8 cellular contexts compared by ENCODE assay signal in the genomic region with DNA sequence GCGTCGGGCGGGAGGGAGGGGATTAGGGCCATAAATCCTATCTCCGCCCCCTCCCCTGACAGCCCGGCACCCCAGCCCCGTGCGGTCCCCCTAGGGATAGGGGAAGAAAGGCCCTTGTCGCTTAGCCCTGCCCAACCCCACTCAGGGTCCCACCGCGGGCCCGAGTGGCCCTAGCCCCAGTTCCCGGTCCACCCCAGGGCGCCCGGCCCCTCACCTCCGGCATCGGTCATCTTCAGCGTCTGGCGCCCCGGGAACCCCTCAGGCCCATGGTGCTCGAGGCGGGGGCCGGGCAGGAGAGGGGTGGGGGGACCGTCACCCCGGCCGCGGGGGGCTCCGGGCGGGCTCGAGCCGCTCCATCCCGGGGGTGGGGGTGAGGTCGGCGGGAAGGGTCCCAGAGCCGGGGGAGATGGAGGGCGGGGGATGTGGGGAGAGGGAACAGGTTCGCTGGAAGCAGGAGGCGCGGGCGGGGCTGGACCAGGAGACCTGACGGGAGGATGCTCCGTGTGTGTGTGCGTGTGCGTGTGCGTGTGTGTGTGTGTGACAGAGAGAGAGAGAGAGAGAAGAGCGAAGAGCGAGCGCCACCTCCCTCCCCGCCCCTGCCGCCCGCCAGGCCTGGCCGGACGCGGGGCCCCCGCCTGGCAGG. TPM values are rescaled to one million over a fixed set of nuclear protein-coding genes. Genes with fewer than 3 reads are reported as not detected.
DNase-seq lines count a peak whose midpoint lies in the region; ATAC-seq, FAIRE-seq and TF ChIP-seq lines count a peak whose summit lies in the region.

No MANE protein-coding gene starts in this region.

- no peaks in the 10 kb centered on the region for H3K79me2 ChIP-seq in smooth muscle cell (ENCODE audit: low read depth)

- 1% methylated on average over 21 of the region's 54 CpGs for WGBS in smooth muscle cell (ENCODE audit: low lambda C conversion rate)

- FAIRE-seq in D721Med (lab: Jason Lieb, UNC), result no peak

- H3K4me3 ChIP-seq in MG63 (no peak overlapping the region), left ventricle myocardium inferior (peak overlapping the region; percentile 66), smooth muscle cell (peak overlapping the region; percentile 67)

- H3K4me1 ChIP-seq in left ventricle myocardium inferior (peaks cover 52% of the 10 kb centered on the region), smooth muscle cell (ENCODE audit: low read depth) (peaks cover 21% of the 10 kb centered on the region)

- peak overlapping the region; percentile 90 for H3K9ac ChIP-seq in smooth muscle cell (ENCODE audit: low read depth)

- H2AFZ ChIP-seq in smooth muscle cell (ENCODE audit: low read depth), result no peak overlapping the region

- no peaks in the 10 kb centered on the region for H3K9me3 ChIP-seq in MG63
- H3K9me3 ChIP-seq in left ventricle myocardium inferior (replicated peaks), result no peaks in the 10 kb centered on the region
- H3K9me3 ChIP-seq in smooth muscle cell (replicated peaks; ENCODE audit: low read depth), result no peaks in the 10 kb centered on the region

- peaks cover 13% of the 10 kb centered on the region for H4K20me1 ChIP-seq in smooth muscle cell (ENCODE audit: low read depth)

- no peak for ATAC-seq in HG03159 (IDR thresholded peaks at IDR 0.05; ENCODE audit: unreplicated experiment)

- TF ChIP-seq CTCF in D721Med (IDR thresholded peaks at IDR 0.05; ENCODE audit: insufficient read depth, missing control alignments), result no peak
- no peak for TF ChIP-seq CTCF in left ventricle myocardium inferior (IDR thresholded peaks at IDR 0.05; ENCODE audit: borderline replicate concordance)
- TF ChIP-seq CTCF in smooth muscle cell (IDR thresholded peaks at IDR 0.05; ENCODE audit: borderline replicate concordance, insufficient read depth, poor library complexity, severe bottlenecking), result no peak

- H3K4me2 ChIP-seq in smooth muscle cell, result peak overlapping the region; percentile 99

- H3K36me3 ChIP-seq in MG63 (peaks cover 17% of the 10 kb centered on the region), left ventricle myocardium inferior (peaks cover 4% of the 10 kb centered on the region), smooth muscle cell (ENCODE audit: low read depth) (no peaks in the 10 kb centered on the region)

- peak; percentile 77 for DNase-seq in D721Med (ENCODE audit: insufficient read length, low spot score)
- peak; percentile 39 for DNase-seq in MG63
- DNase-seq in activated effector memory CD4-positive, alpha-beta T cell treated with Interleukin-2 at 50 U/mL for 16 hours, result peak; percentile 50
- no peak for DNase-seq in left ventricle myocardium inferior
- DNase-seq in smooth muscle cell (lab: John Stamatoyannopoulos, UW; ENCODE audit: unreplicated experiment), result no peak
- no peak for DNase-seq in 8988T
- no peak for DNase-seq in NCI-H1092 treated with DMSO at 0.1 percent for 48 hours (lab: John Stamatoyannopoulos, UW)

- H3F3A ChIP-seq in smooth muscle cell (ENCODE audit: low read depth), result peaks cover 14% of the 10 kb centered on the region

- intact Hi-C loops in left ventricle myocardium inferior (cut with micrococcal nuclease), result no loop called here

- H3K27me3 ChIP-seq in MG63 (no peaks in the 10 kb centered on the region), left ventricle myocardium inferior (ENCODE audit: low read depth) (peaks cover 11% of the 10 kb centered on the region), smooth muscle cell (ENCODE audit: low read depth) (no peaks in the 10 kb centered on the region)

- H3K27ac ChIP-seq in left ventricle myocardium inferior (replicated peaks) (no peak overlapping the region), smooth muscle cell (ENCODE audit: low read depth) (no peak overlapping the region)

RNA-seq across cellular contexts. Expression of a gene that starts 0.5 kb away (rescaled TPM):
- total RNA-seq in MG63 (2014; rRNA removed; shearing (Covaris generic); ENCODE audit: low replicate concordance), result not detected in 2 replicates
- total RNA-seq in left ventricle myocardium inferior (1.6 TPM), smooth muscle cell (6.3 and 39.1 TPM in 2 replicates)
- polyA plus RNA-seq in smooth muscle cell, result 13.7 and 21.1 TPM in 2 replicates

RNA-seq across cellular contexts. Expression of a gene that starts 21.1 kb away (rescaled TPM):
- 56.1 and 68.2 TPM in 2 replicates for total RNA-seq in MG63 (2014; rRNA removed; shearing (Covaris generic); ENCODE audit: low replicate concordance)
- total RNA-seq in left ventricle myocardium inferior (33.0 TPM), smooth muscle cell (20.8 and 21.8 TPM in 2 replicates)
- polyA plus RNA-seq in smooth muscle cell, result 6.7 and 10.2 TPM in 2 replicates

RNA-seq across cellular contexts. Expression of a gene that starts 34.3 kb away (rescaled TPM):
- total RNA-seq in MG63 (2014; rRNA removed; shearing (Covaris generic); ENCODE audit: low replicate concordance), result 16.9 and 25.8 TPM in 2 replicates
- total RNA-seq in left ventricle myocardium inferior (206 TPM), smooth muscle cell (21.7 and 28.2 TPM in 2 replicates)
- polyA plus RNA-seq in smooth muscle cell, result 34.3 and 36.5 TPM in 2 replicates

RNA-seq across cellular contexts. Expression of a gene that starts 36.4 kb away (rescaled TPM):
- 1.1 TPM in 1 of 2 replicates, not detected in the other for total RNA-seq in MG63 (2014; rRNA removed; shearing (Covaris generic); ENCODE audit: low replicate concordance)
- total RNA-seq in left ventricle myocardium inferior, result 137 TPM
- 0.99 TPM in 1 of 2 replicates, not detected in the other for total RNA-seq in smooth muscle cell
- 1.4 and 2.1 TPM in 2 replicates for polyA plus RNA-seq in smooth muscle cell

Comparison
In these comparisons a context has a peak if more than half of its experiments do, and no peak if none do; other contexts are left out.
1. DNase-seq: peak in D721Med (single experiment), MG63 (single experiment) and activated effector memory CD4-positive, alpha-beta T cell treated with Interleukin-2 at 50 U/mL for 16 hours (single experiment); none in left ventricle myocardium inferior (single experiment), smooth muscle cell (single experiment), 8988T (single experiment) and NCI-H1092 treated with DMSO at 0.1 percent for 48 hours (single experiment).